Comparison of ENCODE assay signal across 9 cellular contexts in the genomic region with DNA sequence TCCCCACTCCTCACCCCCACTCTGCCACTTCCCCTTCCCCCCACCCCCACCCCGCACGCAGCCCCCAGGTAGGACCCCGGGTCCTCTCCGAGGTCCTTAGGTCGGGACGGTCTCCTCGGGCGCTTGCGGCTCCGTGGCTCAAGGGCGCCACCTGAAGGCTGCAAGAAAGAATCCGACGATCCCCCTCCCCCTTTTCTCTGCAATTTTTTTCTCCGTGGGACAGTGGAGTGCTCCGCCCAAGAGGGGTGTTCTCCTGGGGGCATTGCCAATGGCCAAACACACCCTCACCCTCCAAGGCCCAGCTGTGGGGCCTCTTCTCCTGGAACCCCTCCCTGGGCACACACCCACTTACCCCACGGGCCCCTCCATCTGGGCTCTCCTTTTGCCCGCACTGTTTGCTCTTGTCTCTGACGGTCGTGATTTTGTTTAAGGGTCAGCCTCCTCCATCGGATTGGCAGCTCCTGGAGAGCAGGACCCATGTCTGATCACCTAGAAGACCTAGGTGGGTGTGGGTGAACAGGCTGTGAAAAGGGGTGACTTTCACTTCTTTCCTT. TPM values are rescaled to one million over a fixed set of nuclear protein-coding genes. Genes with fewer than 3 reads are reported as not detected.
DNase-seq lines count a peak whose midpoint lies in the region; ATAC-seq and TF ChIP-seq lines count a peak whose summit lies in the region.
"Had no signal": no experiment of that assay in that cellular context is flagged by ENCODE, and none has a peak within 500 bp of the region (broad histone marks: within the 10 kb centered on the region; RNA-seq: fewer than 3 reads in every experiment).

No MANE protein-coding gene starts in this region.

- WGBS in thymus, result 14% methylated on average over 20 of the region's 20 CpGs

- peak; percentile 87 for TF ChIP-seq CTCF in VCaP (conservative IDR thresholded peaks at IDR 0.05)
- TF ChIP-seq CTCF in mesothelial cell of epicardium (IDR thresholded peaks at IDR 0.05; ENCODE audit: unreplicated experiment), result peak; percentile 34

- H3K27ac ChIP-seq in VCaP (peak overlapping the region; percentile 59; the same call in 1 of the 2 replicates), thymus (ENCODE audit: low read depth) (no peak overlapping the region)

- ATAC-seq in GM18519 (IDR thresholded peaks at IDR 0.05; ENCODE audit: low FRiP score, unreplicated experiment), result no peak

- peaks cover 62% of the 10 kb centered on the region for H3K27me3 Mint-ChIP-seq in mesothelial cell of epicardium (ENCODE audit: low read depth)

- no peaks in the 10 kb centered on the region for H3K36me3 ChIP-seq in thymus (ENCODE audit: control insufficient read depth, insufficient read depth)

- peak in 2 of 3 experiments; percentile 47 to 72 for DNase-seq in NCI-H1417 (lab: John Stamatoyannopoulos, UW)
- no peak for DNase-seq in NCI-H1417 treated with DMSO at 0.1 percent for 48 hours (lab: John Stamatoyannopoulos, UW)
- peak; percentile 44 for DNase-seq in NCI-H1105 treated with DMSO at 0.1 percent for 48 hours (lab: John Stamatoyannopoulos, UW)
- DNase-seq in dermis microvascular lymphatic vessel endothelial cell (ENCODE audit: low read depth in 2 of 2), result peak; percentile 18 to 63
- peak in 1 of 2 experiments; percentile 47 for DNase-seq in mesothelial cell of epicardium (ENCODE audit: low spot score in 2 of 2, unreplicated experiment in 2 of 2)

- no peaks in the 10 kb centered on the region for H3K9me3 Mint-ChIP-seq in mesothelial cell of epicardium

- no peaks in the 10 kb centered on the region for H3K36me3 Mint-ChIP-seq in mesothelial cell of epicardium

- H3K27me3 ChIP-seq in thymus (ENCODE audit: control insufficient read depth, insufficient read depth), result peaks cover 37% of the 10 kb centered on the region

- peak overlapping the region; percentile 64 for H3K4me3 Mint-ChIP-seq in mesothelial cell of epicardium

- H3K4me1 ChIP-seq in thymus (ENCODE audit: control insufficient read depth, insufficient read depth, low read length), result no peaks in the 10 kb centered on the region

- H3K27ac Mint-ChIP-seq in mesothelial cell of epicardium, result no peak overlapping the region

- peak overlapping the region; percentile 38 for H3K4me3 ChIP-seq in thymus (ENCODE audit: low read length)

- no peaks in the 10 kb centered on the region for H3K9me3 ChIP-seq in thymus (ENCODE audit: control insufficient read depth)

- H3K4me1 Mint-ChIP-seq in mesothelial cell of epicardium, result peaks cover 10% of the 10 kb centered on the region

RNA-seq across cellular contexts. Expression of gene TMEM74B, which starts 1.1 kb away (rescaled TPM):
- total RNA-seq in dermis microvascular lymphatic vessel endothelial cell (0.26 and 0.76 TPM in 2 replicates), mesothelial cell of epicardium (0.85 to 1.1 TPM (median 0.95 TPM) in 3 replicates)
- 1.3 TPM for polyA plus RNA-seq in thymus

RNA-seq across cellular contexts. Expression of gene C20orf202, which starts 17.4 kb away (rescaled TPM):
- total RNA-seq in dermis microvascular lymphatic vessel endothelial cell (under 0.01 TPM in 2 replicates), mesothelial cell of epicardium (0.22 to 0.27 TPM in 2 of 3 replicates, not detected in the other)
- 0.27 TPM for polyA plus RNA-seq in thymus

RNA-seq across cellular contexts. Expression of gene RAD21L1, which starts 40.0 kb away (rescaled TPM):
- total RNA-seq in dermis microvascular lymphatic vessel endothelial cell (not detected in 2 replicates), mesothelial cell of epicardium (not detected in 3 replicates)
- not detected for polyA plus RNA-seq in thymus
- polyA plus RNA-seq: esophagus had no signal
